9 cellular contexts compared by ENCODE assay signal in the genomic region with DNA sequence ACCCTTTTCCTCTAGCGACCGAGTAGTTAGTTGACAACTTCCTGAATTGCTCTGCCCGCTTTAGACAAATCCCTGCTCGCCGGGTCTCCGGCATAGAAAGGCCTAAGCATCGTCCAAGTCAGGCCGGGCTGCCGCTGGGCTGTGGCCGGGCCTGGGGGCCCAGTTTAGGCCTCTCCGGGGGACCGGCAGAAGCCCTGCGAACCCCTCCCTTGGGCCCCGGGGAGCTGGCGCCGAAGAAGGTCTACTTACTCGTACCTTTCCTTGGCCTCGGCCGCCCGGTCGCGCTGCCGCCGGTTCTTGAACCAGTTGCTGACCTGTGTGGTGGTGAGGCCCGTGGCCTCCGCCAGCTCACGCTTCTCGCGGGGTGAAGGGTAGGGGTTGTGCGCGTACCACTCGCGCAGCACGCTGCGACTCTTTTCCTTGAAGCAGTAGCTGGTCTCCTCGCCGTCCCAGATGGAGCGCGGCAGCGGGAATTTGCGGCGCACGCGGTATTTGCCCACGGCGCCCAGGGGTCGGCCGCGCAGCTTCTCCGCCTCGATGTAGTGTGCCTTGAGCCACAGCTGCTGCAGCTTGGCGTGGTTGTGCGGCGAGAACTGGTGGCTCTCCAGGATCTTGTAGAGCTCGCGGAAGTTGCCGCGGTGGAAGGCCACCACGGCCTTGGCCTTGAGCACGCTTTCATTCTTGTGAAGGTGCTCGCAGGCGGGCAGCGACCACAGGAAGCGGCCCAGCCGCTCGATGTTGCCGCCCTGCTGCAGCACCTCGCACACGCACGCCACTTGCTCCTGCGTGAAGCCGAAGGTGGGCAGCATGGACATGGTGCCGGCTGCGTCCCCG. TPM values are rescaled to one million over a fixed set of nuclear protein-coding genes. Genes with fewer than 3 reads are reported as not detected.
DNase-seq lines count a peak whose midpoint lies in the region; ATAC-seq and TF ChIP-seq lines count a peak whose summit lies in the region.
"Had no signal": no experiment of that assay in that cellular context is flagged by ENCODE, and none has a peak within 500 bp of the region (broad histone marks: within the 10 kb centered on the region; RNA-seq: fewer than 3 reads in every experiment).

No MANE protein-coding gene starts in this region.

- H3K36me3 Mint-ChIP-seq in activated T-helper 17 cell treated with anti-CD3 and anti-CD28 coated beads, Interleukin-2, amount 50 U/mL, for 72 hours (ENCODE audit: low read depth): no peaks in the 10 kb centered on the region
- no peaks in the 10 kb centered on the region for H3K36me3 Mint-ChIP-seq in stimulated activated naive CD8-positive, alpha-beta T cell treated with anti-CD3 and anti-CD28 coated beads, Interleukin-15, Interleukin-2, amounts not matched to agents 100 ng/mL and 50 ng/mL, for 24 hours (ENCODE audit: low read depth)

- CTCF ChIA-PET in HEK293T (lab: Yijun Ruan, JAX): no interaction called here

- no peaks in the 10 kb centered on the region for H3K9me3 Mint-ChIP-seq in activated T-helper 17 cell treated with anti-CD3 and anti-CD28 coated beads, Interleukin-2, amount 50 U/mL, for 72 hours
- no peaks in the 10 kb centered on the region for H3K9me3 Mint-ChIP-seq in stimulated activated naive CD8-positive, alpha-beta T cell treated with anti-CD3 and anti-CD28 coated beads, Interleukin-15, Interleukin-2, amounts not matched to agents 100 ng/mL and 50 ng/mL, for 24 hours
- H3K9me3 Mint-ChIP-seq: activated naive CD4-positive, alpha-beta T cell treated with anti-CD3 and anti-CD28 coated beads, Interleukin-2, amount 50 U/mL, for 72 hours had no signal

- H3K4me1 Mint-ChIP-seq in activated T-helper 17 cell treated with anti-CD3 and anti-CD28 coated beads, Interleukin-2, amount 50 U/mL, for 72 hours: peaks cover 10% of the 10 kb centered on the region
- peaks cover 41% of the 10 kb centered on the region for H3K4me1 Mint-ChIP-seq in stimulated activated naive CD8-positive, alpha-beta T cell treated with anti-CD3 and anti-CD28 coated beads, Interleukin-15, Interleukin-2, amounts not matched to agents 100 ng/mL and 50 ng/mL, for 24 hours (ENCODE audit: low read depth)

- H3K4me3 ChIP-seq in iPS-18a (ENCODE audit: low read length): peak overlapping the region; percentile 22
- H3K4me3 ChIP-seq in HAP-1: no peak overlapping the region

- in situ Hi-C loops in ACHN (cut with HindIII; ENCODE audit: low pct_ligation_motif_present, low pct_unique_long_range_greater_than_20kb, low sequenced_read_pairs): no loop called here
- in situ Hi-C loops in HAP-1 (cut with MboI; ENCODE audit: low sequenced_read_pairs): no loop called here

- peaks cover 99% of the 10 kb centered on the region for H3K27me3 ChIP-seq in iPS-18a (ENCODE audit: control insufficient read depth, insufficient read depth, low read length)
- H3K27me3 ChIP-seq in HAP-1 (ENCODE audit: low read depth): no peaks in the 10 kb centered on the region

- H3K36me3 ChIP-seq in iPS-18a (ENCODE audit: control insufficient read depth, low read depth, low read length) (no peaks in the 10 kb centered on the region), HAP-1 (replicated peaks) (no peaks in the 10 kb centered on the region)

- H3K9ac ChIP-seq in iPS-18a (ENCODE audit: low read length): no peak overlapping the region

- peaks cover 55% of the 10 kb centered on the region for H3K27me3 Mint-ChIP-seq in activated T-helper 17 cell treated with anti-CD3 and anti-CD28 coated beads, Interleukin-2, amount 50 U/mL, for 72 hours
- peaks cover 82% of the 10 kb centered on the region for H3K27me3 Mint-ChIP-seq in stimulated activated naive CD8-positive, alpha-beta T cell treated with anti-CD3 and anti-CD28 coated beads, Interleukin-15, Interleukin-2, amounts not matched to agents 100 ng/mL and 50 ng/mL, for 24 hours

- peak overlapping the region; percentile 37 for H3K4me3 Mint-ChIP-seq in activated T-helper 17 cell treated with anti-CD3 and anti-CD28 coated beads, Interleukin-2, amount 50 U/mL, for 72 hours
- peak overlapping the region; percentile 64 for H3K4me3 Mint-ChIP-seq in stimulated activated naive CD8-positive, alpha-beta T cell treated with anti-CD3 and anti-CD28 coated beads, Interleukin-15, Interleukin-2, amounts not matched to agents 100 ng/mL and 50 ng/mL, for 24 hours

- POLR2A ChIA-PET in HEK293T (lab: Yijun Ruan, JAX): interaction anchor here (1.0 kb wide), 1 partner anchor 38 kb away, joined by 3 read pairs; no protein-coding TSS in a partner anchor

- H3K9me3 ChIP-seq in iPS-18a (ENCODE audit: control insufficient read depth, low read depth, low read length): no peaks in the 10 kb centered on the region
- H3K9me3 ChIP-seq in HAP-1: no peaks in the 10 kb centered on the region

- H3K27ac Mint-ChIP-seq in activated T-helper 17 cell treated with anti-CD3 and anti-CD28 coated beads, Interleukin-2, amount 50 U/mL, for 72 hours: no peak overlapping the region
- H3K27ac Mint-ChIP-seq in stimulated activated naive CD8-positive, alpha-beta T cell treated with anti-CD3 and anti-CD28 coated beads, Interleukin-15, Interleukin-2, amounts not matched to agents 100 ng/mL and 50 ng/mL, for 24 hours: peak overlapping the region; percentile 26
- H3K27ac Mint-ChIP-seq: activated naive CD4-positive, alpha-beta T cell treated with anti-CD3 and anti-CD28 coated beads, Interleukin-2, amount 50 U/mL, for 72 hours had no signal

- H3K27ac ChIP-seq in iPS-18a (ENCODE audit: low read length): no peak overlapping the region

- ATAC-seq in activated T-helper 17 cell treated with anti-CD3 and anti-CD28 coated beads, Interleukin-2, amount 50 U/mL, for 72 hours (replicated peaks): peak; percentile 25

- H3K4me1 ChIP-seq in iPS-18a (ENCODE audit: control insufficient read depth, low read depth, low read length): peaks cover 24% of the 10 kb centered on the region
- H3K4me1 ChIP-seq in HAP-1: peaks cover 7% of the 10 kb centered on the region

- DNase-seq in ACHN (peak; percentile 22), HEK293T (ENCODE audit: extremely low spot score) (peak; percentile 19), HAP-1 (ENCODE audit: low spot score in 2 of 2) (no peak), mesenteric fat pad (ENCODE audit: low spot score) (no peak), GOT3 (lab: John Stamatoyannopoulos, UW) (no peak)

TF ChIP-seq in HEK293T, 16 proteins besides CTCF, POLR2A, EP300 and RAD21:
- TF ChIP-seq NFRKB (IDR thresholded peaks at IDR 0.05) (no peak), L3MBTL2 (conservative IDR thresholded peaks at IDR 0.05) (peak; percentile 80)

RNA-seq across cellular contexts. Expression of a gene that starts 0.7 kb away (rescaled TPM):
- total RNA-seq in activated T-helper 17 cell treated with anti-CD3 and anti-CD28 coated beads, Interleukin-2, amount 50 U/mL, for 72 hours: not detected
- 2.3 TPM for total RNA-seq in mesenteric fat pad
- total RNA-seq: activated naive CD4-positive, alpha-beta T cell treated with anti-CD3 and anti-CD28 coated beads, Interleukin-2, amount 50 U/mL, for 72 hours had no signal

Comparison
In these comparisons a context has a peak if more than half of its experiments do, and no peak if none do; other contexts are left out.
1. DNase-seq: peak in ACHN (single experiment) and HEK293T (single experiment); none in HAP-1 (0 of 2), mesenteric fat pad (single experiment) and GOT3 (single experiment).